ENCODE assay signal across 17 cellular contexts in the genomic region with DNA sequence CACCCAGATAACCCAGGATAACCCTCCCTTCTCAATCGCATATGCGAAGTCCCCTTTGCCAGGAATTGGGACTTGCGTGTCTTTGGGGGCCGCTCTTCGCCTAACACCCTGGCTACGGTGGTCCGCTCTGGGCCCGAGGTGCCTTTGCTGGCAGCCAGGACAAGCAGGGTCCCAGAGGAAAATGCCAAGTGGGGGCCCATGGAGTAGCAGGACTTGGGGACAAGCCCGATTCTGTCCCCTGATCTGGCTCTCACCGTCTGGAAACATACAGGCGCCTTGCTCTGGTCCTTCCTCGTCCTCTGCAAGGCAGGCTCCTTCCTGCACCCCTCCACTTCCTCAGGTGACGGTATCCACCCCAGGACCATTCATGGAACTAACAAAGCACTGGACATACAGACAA.
DNase-seq lines count a peak whose midpoint lies in the region; ATAC-seq, FAIRE-seq and TF ChIP-seq lines count a peak whose summit lies in the region.
"Had no signal": no experiment of that assay in that cellular context is flagged by ENCODE, and none has a peak within 500 bp of the region (broad histone marks: within the 10 kb centered on the region; RNA-seq: fewer than 3 reads in every experiment).

No MANE protein-coding gene starts in this region.

- H3K4me1 Mint-ChIP-seq in endothelial cell (ENCODE audit: unreplicated experiment) = peaks cover 21% of the 10 kb centered on the region

- H2BK120ac ChIP-seq in neuronal stem cell (ENCODE audit: low read depth, low read length) = no peak overlapping the region

- H3K27ac ChIP-seq in RWPE2 (ENCODE audit: poor library complexity, severe bottlenecking) = no peak overlapping the region
- H3K27ac ChIP-seq in neuronal stem cell (replicated peaks; ENCODE audit: low read length) = no peak overlapping the region
- no peak overlapping the region for H3K27ac ChIP-seq in small intestine (ENCODE audit: low read depth in 1 of 2, low read length in 1 of 2)

- no peaks in the 10 kb centered on the region for H3K9me3 Mint-ChIP-seq in endothelial cell (ENCODE audit: unreplicated experiment)

- H2BK12ac ChIP-seq in neuronal stem cell (ENCODE audit: low read length) = no peak overlapping the region

- H3K4me2 ChIP-seq in neuronal stem cell (ENCODE audit: insufficient read depth, low read length, poor library complexity, severe bottlenecking) = no peak overlapping the region

- H3K14ac ChIP-seq in neuronal stem cell (ENCODE audit: low read length) = no peak overlapping the region

- H2BK15ac ChIP-seq in neuronal stem cell (ENCODE audit: low read length) = no peak overlapping the region

- H3K4ac ChIP-seq in neuronal stem cell (ENCODE audit: low read length) = no peak overlapping the region

- no peak for ATAC-seq in RWPE2 (ENCODE audit: low read depth)
- no peak for ATAC-seq in HG02884 (IDR thresholded peaks at IDR 0.05; ENCODE audit: unreplicated experiment)

- TF ChIP-seq CTCF in BE2C (IDR thresholded peaks at IDR 0.05; ENCODE audit: low read depth, low read length) = no peak
- TF ChIP-seq CTCF in RWPE2 (IDR thresholded peaks at IDR 0.05; ENCODE audit: poor library complexity, severe bottlenecking) = no peak
- TF ChIP-seq CTCF in endothelial cell (IDR thresholded peaks at IDR 0.05; ENCODE audit: unreplicated experiment) = no peak

- H4K91ac ChIP-seq in neuronal stem cell (ENCODE audit: low read depth, low read length, poor library complexity) = no peak overlapping the region

- H3K4me1 ChIP-seq in BE2C = peaks cover 9% of the 10 kb centered on the region
- no peaks in the 10 kb centered on the region for H3K4me1 ChIP-seq in RWPE2 (ENCODE audit: insufficient read depth, poor library complexity, severe bottlenecking)
- H3K4me1 ChIP-seq in neuronal stem cell (ENCODE audit: control insufficient read depth in 2 of 2, insufficient read depth in 1 of 2, low read depth in 1 of 2, low read length in 2 of 2) = peaks cover 0 to 18% of the 10 kb centered on the region in 2 donors
- H3K4me1 ChIP-seq in small intestine (ENCODE audit: control insufficient read depth in 2 of 2, insufficient read depth in 1 of 2, low read depth in 1 of 2, low read length in 1 of 2) = no peaks in the 10 kb centered on the region

- H2AFZ ChIP-seq in neuronal stem cell (ENCODE audit: low read length) = no peak overlapping the region

- H3K79me1 ChIP-seq in neuronal stem cell (ENCODE audit: low read depth, low read length) = no peaks in the 10 kb centered on the region

- H3K27me3 Mint-ChIP-seq in endothelial cell (ENCODE audit: unreplicated experiment) = peaks cover 20% of the 10 kb centered on the region

- H3K9me3 ChIP-seq in BE2C = no peaks in the 10 kb centered on the region
- H3K9me3 ChIP-seq in RWPE2 (ENCODE audit: severe bottlenecking) = no peaks in the 10 kb centered on the region
- H3K9me3 ChIP-seq in neuronal stem cell (replicated peaks in 1 of 2; ENCODE audit: control insufficient read depth in 2 of 2, insufficient read depth in 1 of 2, low read depth in 1 of 2, low read length in 2 of 2) = peaks cover 2 to 6% of the 10 kb centered on the region in 2 donors
- no peaks in the 10 kb centered on the region for H3K9me3 ChIP-seq in small intestine (ENCODE audit: control insufficient read depth, low read depth)

- no peaks in the 10 kb centered on the region for H3K36me3 Mint-ChIP-seq in endothelial cell (ENCODE audit: low read depth, unreplicated experiment)

- no peak overlapping the region for H3K9ac ChIP-seq in neuronal stem cell (ENCODE audit: low read depth, low read length, poor library complexity)

- no peak for FAIRE-seq in small intestine (lab: Jason Lieb, UNC)

- H2BK5ac ChIP-seq in neuronal stem cell (ENCODE audit: low read length) = no peak overlapping the region

- peak overlapping the region; percentile 9 for H3K18ac ChIP-seq in neuronal stem cell (ENCODE audit: low read length)

- no peak overlapping the region for H2AK5ac ChIP-seq in neuronal stem cell (ENCODE audit: low read depth, low read length)

- WGBS in neuronal stem cell (ENCODE audit: extremely low coverage in 2 of 2, insufficient read length in 2 of 2, insufficient replicate concordance in 1 of 2), 2 donors = no CpG with 5 or more reads among the region's 13 CpGs
- WGBS in small intestine, 3 donors = 78 to 84% (median 82%) methylated on average over 13 of the region's 13 CpGs

- H3K27me3 ChIP-seq in BE2C (no peaks in the 10 kb centered on the region), RWPE2 (ENCODE audit: insufficient read depth, poor library complexity, severe bottlenecking) (peaks cover 33% of the 10 kb centered on the region), neuronal stem cell (ENCODE audit: control insufficient read depth in 3 of 3, insufficient read depth in 3 of 3, low read depth in 1 of 3, low read length in 3 of 3) (peaks cover 0 to 48% (median 0%) of the 10 kb centered on the region in 3 experiments), small intestine (ENCODE audit: control insufficient read depth in 2 of 2, insufficient read depth in 2 of 2, low read length in 2 of 2) (peaks cover 0 to 22% of the 10 kb centered on the region in 2 donors)

- H3K4me3 Mint-ChIP-seq in endothelial cell (ENCODE audit: unreplicated experiment) = no peak overlapping the region

- peak overlapping the region; percentile 59 for H3K27ac Mint-ChIP-seq in endothelial cell (ENCODE audit: unreplicated experiment)

- no peak overlapping the region for H3K23ac ChIP-seq in neuronal stem cell (ENCODE audit: low read depth, low read length, poor library complexity)

- H3K4me3 ChIP-seq in BE2C (ENCODE audit: low read depth, low read length) (no peak overlapping the region), RWPE2 (ENCODE audit: severe bottlenecking) (no peak overlapping the region), neuronal stem cell (ENCODE audit: low read length in 2 of 2) (no peak overlapping the region), small intestine (ENCODE audit: low read depth in 1 of 2, low read length in 2 of 2) (no peak overlapping the region)

- H3K36me3 ChIP-seq in BE2C (no peaks in the 10 kb centered on the region), RWPE2 (ENCODE audit: low read depth) (no peaks in the 10 kb centered on the region), neuronal stem cell (replicated peaks in 1 of 2; ENCODE audit: control insufficient read depth in 2 of 2, insufficient read depth in 2 of 2, low read length in 2 of 2) (no peaks in the 10 kb centered on the region), small intestine (ENCODE audit: control insufficient read depth in 2 of 2, insufficient read depth in 2 of 2, low read length in 2 of 2) (no peaks in the 10 kb centered on the region)

- DNase-seq in BE2C (peak; percentile 3), RWPE2 (ENCODE audit: low spot score) (peak; percentile 58), endothelial cell (ENCODE audit: low spot score) (no peak), neuronal stem cell (ENCODE audit: low spot score) (no peak), H4 (ENCODE audit: low spot score) (no peak), small intestine (no peak), NCI-H526 treated with DMSO at 0.1 percent for 48 hours (lab: John Stamatoyannopoulos, UW) (no peak)
- DNase-seq: COR-L47, GF-D8, GOT3, IMR-90, NCI-H1105, NCI-H187, NCI-H226, NCI-H524 treated with DMSO at 0.1 percent for 48 hours, SIG-M5 had no signal

- H4K8ac ChIP-seq in neuronal stem cell (ENCODE audit: low read depth, low read length) = no peak overlapping the region

Comparison
In these comparisons a context has a peak if more than half of its experiments do, and no peak if none do; other contexts are left out.
1. DNase-seq: peak in BE2C (single experiment) and RWPE2 (single experiment); none in endothelial cell (single experiment), neuronal stem cell (single experiment), H4 (single experiment), small intestine (single experiment) and NCI-H526 treated with DMSO at 0.1 percent for 48 hours (single experiment).